2 cellular contexts compared by ENCODE assay signal in genomic region chr1:220094016-220094911, GRCh38.
TF ChIP-seq lines count a peak whose summit lies in the region.

IARS2 (plus strand) TSS chr1:220094132; CDS start chr1:220094217, 85 bp downstream.

TF ChIP-seq in GM23338, 12 proteins besides CTCF, POLR2A, EP300 and RAD21:
- TF ChIP-seq ZNF462 (CRISPR knock-in tag; IDR thresholded peaks at IDR 0.05): no peak
- peak; percentile 84 for TF ChIP-seq POLR2AphosphoS5 (IDR thresholded peaks at IDR 0.05; ENCODE audit: low read depth)

TF ChIP-seq in SK-N-SH, 30 proteins besides CTCF, POLR2A, EP300 and RAD21 (continued from another document):
- TF ChIP-seq REST (IDR thresholded peaks at IDR 0.05; ENCODE audit: low read depth, low read length): no peak
- 0 out of 2 replicates have a peak, but pooled peaks have one; percentile 26 for TF ChIP-seq RFX5 (IDR thresholded peaks at IDR 0.05; ENCODE audit: low read length)
- peak; percentile 54 for TF ChIP-seq TAF1 (IDR thresholded peaks at IDR 0.05; ENCODE audit: borderline replicate concordance, low read depth, low read length)
- TF ChIP-seq, protein P1, sequence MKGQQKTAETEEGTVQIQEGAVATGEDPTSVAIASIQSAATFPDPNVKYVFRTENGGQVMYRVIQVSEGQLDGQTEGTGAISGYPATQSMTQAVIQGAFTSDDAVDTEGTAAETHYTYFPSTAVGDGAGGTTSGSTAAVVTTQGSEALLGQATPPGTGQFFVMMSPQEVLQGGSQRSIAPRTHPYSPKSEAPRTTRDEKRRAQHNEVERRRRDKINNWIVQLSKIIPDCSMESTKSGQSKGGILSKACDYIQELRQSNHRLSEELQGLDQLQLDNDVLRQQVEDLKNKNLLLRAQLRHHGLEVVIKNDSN (IDR thresholded peaks at IDR 0.05; ENCODE audit: borderline replicate concordance, low read depth): no peak
- TF ChIP-seq USF2 (IDR thresholded peaks at IDR 0.05; ENCODE audit: borderline replicate concordance, low read depth, low read length): no peak
- TF ChIP-seq TEAD4 (IDR thresholded peaks at IDR 0.05; ENCODE audit: borderline replicate concordance, insufficient read depth): no peak
- TF ChIP-seq, protein P2, sequence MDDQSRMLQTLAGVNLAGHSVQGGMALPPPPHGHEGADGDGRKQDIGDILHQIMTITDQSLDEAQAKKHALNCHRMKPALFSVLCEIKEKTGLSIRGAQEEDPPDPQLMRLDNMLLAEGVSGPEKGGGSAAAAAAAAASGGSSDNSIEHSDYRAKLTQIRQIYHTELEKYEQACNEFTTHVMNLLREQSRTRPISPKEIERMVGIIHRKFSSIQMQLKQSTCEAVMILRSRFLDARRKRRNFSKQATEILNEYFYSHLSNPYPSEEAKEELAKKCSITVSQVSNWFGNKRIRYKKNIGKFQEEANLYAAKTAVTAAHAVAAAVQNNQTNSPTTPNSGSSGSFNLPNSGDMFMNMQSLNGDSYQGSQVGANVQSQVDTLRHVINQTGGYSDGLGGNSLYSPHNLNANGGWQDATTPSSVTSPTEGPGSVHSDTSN (IDR thresholded peaks at IDR 0.05): no peak; the same call in 1 of the 2 replicates
- TF ChIP-seq FOSL2 (IDR thresholded peaks at IDR 0.05; ENCODE audit: borderline replicate concordance, low read depth): no peak
- TF ChIP-seq JUND (IDR thresholded peaks at IDR 0.05): no peak
- peak; percentile 56; the same call in 1 of the 2 replicates for TF ChIP-seq MXI1 (IDR thresholded peaks at IDR 0.05; ENCODE audit: low read depth, low read length)
- peak; percentile 60 for TF ChIP-seq GABPA (IDR thresholded peaks at IDR 0.05; ENCODE audit: low read depth)
- TF ChIP-seq FOXJ3 (CRISPR knock-in tag; IDR thresholded peaks at IDR 0.05): 0 out of 2 replicates have a peak, but pooled peaks have one; percentile 21
- TF ChIP-seq IRF3 (IDR thresholded peaks at IDR 0.05; ENCODE audit: low read depth, low read length): no peak
- peak; percentile 43; the same call in 1 of the 2 replicates for TF ChIP-seq SIN3A (IDR thresholded peaks at IDR 0.05; ENCODE audit: borderline replicate concordance, low read depth, low read length)
- TF ChIP-seq RCOR1 (IDR thresholded peaks at IDR 0.05; ENCODE audit: low read length): no peak
- no peak for TF ChIP-seq SMC3 (IDR thresholded peaks at IDR 0.05; ENCODE audit: low read depth, low read length)
- TF ChIP-seq MAX (IDR thresholded peaks at IDR 0.05; ENCODE audit: low read depth): peak; percentile 42; the same call in 1 of the 2 replicates
- TF ChIP-seq GATA2 (CRISPR knock-in tag; IDR thresholded peaks at IDR 0.05): no peak
- TF ChIP-seq FOXM1 (IDR thresholded peaks at IDR 0.05; ENCODE audit: low read depth): 0 out of 2 replicates have a peak, but pooled peaks have one; percentile 33
- 0 out of 2 replicates have a peak, but pooled peaks have one; percentile 21 for TF ChIP-seq ELF1 (IDR thresholded peaks at IDR 0.05)
- 0 out of 2 replicates have a peak, but pooled peaks have one; percentile 44 for TF ChIP-seq YY1 (IDR thresholded peaks at IDR 0.05; ENCODE audit: low read depth)
- no peak for TF ChIP-seq NFIC (IDR thresholded peaks at IDR 0.05; ENCODE audit: borderline replicate concordance)
